27 cellular contexts compared by ENCODE assay signal in genomic region chr5:173490681-173491080, GRCh38.
"Had no signal": no experiment of that assay in that cellular context is flagged by ENCODE, and none has a peak within 500 bp of the region (broad histone marks: within the 10 kb centered on the region; RNA-seq: fewer than 3 reads in every experiment).

No MANE protein-coding gene starts in this region.

- ATAC-seq: esophagus mucosa; foreskin keratinocyte; gastroesophageal sphincter; heart left ventricle; left cardiac atrium; left lung; mucosa of descending colon; naive thymus-derived CD4-positive, alpha-beta T cell; sciatic nerve; stimulated activated naive CD8-positive, alpha-beta T cell treated with anti-CD3 and anti-CD28 coated beads, Interleukin-15, amount 100 ng/mL, for 72 hours had no signal

- DNase-seq: dorsolateral prefrontal cortex; effector CD4-positive, alpha-beta T cell; foreskin keratinocyte; heart left ventricle; left cardiac atrium; left lung; mesenchymal stem cell; mucosa of descending colon; naive thymus-derived CD4-positive, alpha-beta T cell; nucleus accumbens; stimulated activated CD4-positive, alpha-beta T cell treated with anti-CD3 and anti-CD28 coated beads, Interleukin-12 subunit alpha, Interleukin-12 subunit beta, amount 100 ng/mL, for 4 hours; stimulated activated CD4-positive, alpha-beta T cell treated with anti-CD3 and anti-CD28 coated beads, Interleukin-1b, Interleukin-23, amount 100 ng/mL, for 48 hours; stimulated activated CD4-positive, alpha-beta T cell treated with anti-CD3 and anti-CD28 coated beads, Interleukin-4, amount 100 ng/mL, for 1 hour; stimulated activated CD8-positive, alpha-beta memory T cell treated with anti-CD3 and anti-CD28 coated beads, Interleukin-4, amount 100 ng/mL, for 48 hours; stimulated activated naive CD4-positive, alpha-beta T cell; stimulated activated naive CD8-positive, alpha-beta T cell treated with anti-CD3 and anti-CD28 coated beads, Interleukin-15, amount 100 ng/mL, for 72 hours; transverse colon had no signal

- H3K4me3 ChIP-seq: dorsolateral prefrontal cortex, gastroesophageal sphincter, heart left ventricle, hepatocyte, left lung, mucosa of descending colon, neural progenitor cell, prostate gland, right atrium auricular region, smooth muscle cell, suprapubic skin, transverse colon, vagina had no signal
